19 cellular contexts compared by ENCODE assay signal in the genomic region with DNA sequence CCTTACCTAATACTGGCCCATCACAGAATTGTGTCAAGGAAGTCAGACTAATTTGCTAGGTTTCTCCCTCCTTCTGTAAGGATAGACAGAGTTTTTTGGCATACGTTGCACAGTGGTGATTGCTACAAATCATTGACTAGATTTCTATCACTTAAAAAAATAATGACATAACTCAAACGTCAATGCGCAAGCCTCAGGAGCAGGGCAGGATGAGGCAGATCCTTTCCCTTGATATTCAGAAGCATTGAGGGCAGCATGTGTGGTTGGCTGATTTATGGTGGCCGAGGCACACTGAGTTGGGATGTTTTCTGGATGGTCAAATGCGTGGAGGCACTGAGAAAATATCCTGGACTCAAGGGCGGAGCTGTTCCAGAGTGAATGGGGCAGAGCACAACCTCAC. TPM values are rescaled to one million over a fixed set of nuclear protein-coding genes. Genes with fewer than 3 reads are reported as not detected.
DNase-seq lines count a peak whose midpoint lies in the region; ATAC-seq, FAIRE-seq and TF ChIP-seq lines count a peak whose summit lies in the region.
"Had no signal": no experiment of that assay in that cellular context is flagged by ENCODE, and none has a peak within 500 bp of the region (broad histone marks: within the 10 kb centered on the region; RNA-seq: fewer than 3 reads in every experiment).

No MANE protein-coding gene starts in this region.

- in situ Hi-C loops in Panc1 (cut with HindIII; ENCODE audit: low pct_unique_long_range_greater_than_20kb, low sequenced_read_pairs) (no loop called here), gastrocnemius medialis (cut with MboI; ENCODE audit: low sequenced_read_pairs in 4 of 4) (no loop called here)

- no peak overlapping the region for H3K23ac ChIP-seq in H1 (ENCODE audit: insufficient read length)

- H3K56ac ChIP-seq in H1 (replicated peaks; ENCODE audit: insufficient read length, low read depth, low read length) = no peak overlapping the region

- FAIRE-seq in H1 (lab: Jason Lieb, UNC) = no peak
- FAIRE-seq: GM12878, GM18507 had no signal

- WGBS in heart right ventricle, 2 donors = 72 to 81% methylated on average over 6 of the region's 6 CpGs
- 77% methylated on average over 6 of the region's 6 CpGs for WGBS in right cardiac atrium
- 81% methylated on average over 6 of the region's 6 CpGs; no CpG with 5 or more reads in 1 of the 2 experiments for WGBS in H1 (ENCODE audit: extremely low coverage in 1 of 2, insufficient coverage in 1 of 2, insufficient read length in 1 of 2, insufficient replicate concordance in 2 of 2, low coverage in 1 of 2, low lambda C conversion rate in 2 of 2, missing lambda C conversion rate in 1 of 2), 2 experiments

- intact Hi-C loops in heart right ventricle (cut with DNase I) (loop anchor here in 2 of 10 donors (10.0 kb wide), 2 partner anchors 55 to 105 kb away; no protein-coding TSS in a partner anchor), right cardiac atrium (cut with DNase I) (no loop called here), Panc1 (cut with micrococcal nuclease; ENCODE audit: unreplicated experiment) (no loop called here), gastrocnemius medialis (cut with DNase I; ENCODE audit: low total_unique reads) (loop anchor here (2.0 to 5.0 kb wide), 2 partner anchors 19 to 198 kb away; no protein-coding TSS in a partner anchor)

- H3K4me1 ChIP-seq in heart right ventricle (peaks cover 0 to 67% (median 35%) of the 10 kb centered on the region in 9 donors), right cardiac atrium (ENCODE audit: control insufficient read depth, insufficient read depth, low read length) (peaks cover 6% of the 10 kb centered on the region), Panc1 (ENCODE audit: control insufficient read depth, insufficient read depth, low read length) (peaks cover 49% of the 10 kb centered on the region), H1 (replicated peaks in 1 of 4; ENCODE audit: control insufficient read depth in 3 of 4, insufficient read depth in 4 of 4, low read length in 3 of 4) (no peaks in the 10 kb centered on the region; a peak in 1 of 7 replicates), gastrocnemius medialis (peaks cover 44 to 46% of the 10 kb centered on the region in 2 donors)
- no peaks in the 10 kb centered on the region for H3K4me1 ChIP-seq in effector memory CD4-positive, alpha-beta T cell (ENCODE audit: control insufficient read depth, insufficient read depth, low read length, poor library complexity, severe bottlenecking)
- H3K4me1 ChIP-seq: BLaER1 treated with 17β-estradiol and CSF1 and Interleukin-3, amounts not matched to agents 10 nM and 100 nM had no signal

- H3K27me3 ChIP-seq in heart right ventricle (no peaks in the 10 kb centered on the region), right cardiac atrium (ENCODE audit: control insufficient read depth, insufficient read depth) (no peaks in the 10 kb centered on the region), Panc1 (ENCODE audit: control insufficient read depth, insufficient read depth, low read length) (no peaks in the 10 kb centered on the region), H1 (replicated peaks in 1 of 4; ENCODE audit: control insufficient read depth in 3 of 4, extremely low read depth in 1 of 4, insufficient read depth in 3 of 4, low read length in 3 of 4) (no peaks in the 10 kb centered on the region), gastrocnemius medialis (no peaks in the 10 kb centered on the region)
- no peaks in the 10 kb centered on the region for H3K27me3 ChIP-seq in effector memory CD4-positive, alpha-beta T cell (replicated peaks; ENCODE audit: control insufficient read depth, insufficient read depth, low read length, poor library complexity, severe bottlenecking)
- H3K27me3 ChIP-seq: BLaER1 treated with 17β-estradiol and CSF1 and Interleukin-3, amounts not matched to agents 10 nM and 100 nM had no signal

- H4K8ac ChIP-seq in H1 (ENCODE audit: extremely low read depth, insufficient read depth, low read length) = no peak overlapping the region

- H2BK12ac ChIP-seq in H1 (ENCODE audit: low read depth, low read length) = no peak overlapping the region

- DNase-seq in heart right ventricle = no peak
- DNase-seq in right cardiac atrium = no peak
- DNase-seq in Panc1 (ENCODE audit: low read depth, low spot score) = no peak
- DNase-seq in H1 (ENCODE audit: low read depth in 1 of 2, low spot score in 2 of 2) = no peak
- DNase-seq in gastrocnemius medialis = no peak
- no peak for DNase-seq in activated gamma-delta T cell (lab: John Stamatoyannopoulos, UW)
- DNase-seq in effector memory CD4-positive, alpha-beta T cell = no peak
- DNase-seq: CD8-positive, alpha-beta memory T cell; GDM1; GOT3; NCI-H2029; NCI-H2171; NCI-H446; SHP77 had no signal

- H4K5ac ChIP-seq in H1 (ENCODE audit: insufficient read length, low read depth, low read length) = no peak overlapping the region

- BruUV-seq in Panc1 (replicated peaks; lab: Mats Ljungman, UMichigan) = no TSS peak

- H2BK20ac ChIP-seq in H1 (ENCODE audit: low read length) = no peak overlapping the region

- H3K36me3 ChIP-seq in heart right ventricle (no peaks in the 10 kb centered on the region), Panc1 (ENCODE audit: control insufficient read depth, insufficient read depth, low read length) (no peaks in the 10 kb centered on the region), H1 (ENCODE audit: control insufficient read depth in 2 of 4, insufficient read depth in 4 of 4, low read length in 3 of 4) (no peaks in the 10 kb centered on the region), gastrocnemius medialis (no peaks in the 10 kb centered on the region)
- no peaks in the 10 kb centered on the region for H3K36me3 ChIP-seq in effector memory CD4-positive, alpha-beta T cell (ENCODE audit: control insufficient read depth, insufficient read depth, low read length)
- H3K36me3 ChIP-seq: BLaER1 treated with 17β-estradiol and CSF1 and Interleukin-3, amounts not matched to agents 10 nM and 100 nM had no signal

- no peaks in the 10 kb centered on the region for H3K79me1 ChIP-seq in H1 (ENCODE audit: low read depth, low read length)

- no peak overlapping the region for H3K4me2 ChIP-seq in H1 (ENCODE audit: insufficient read depth in 1 of 2, low read depth in 2 of 2, low read length in 2 of 2)
- H3K4me2 ChIP-seq: BLaER1 treated with 17β-estradiol and CSF1 and Interleukin-3, amounts not matched to agents 10 nM and 100 nM had no signal

- H3K4ac ChIP-seq in H1 (replicated peaks; ENCODE audit: insufficient read length, low read depth, low read length) = no peak overlapping the region

- POLR2A ChIA-PET in Panc1 (lab: Charles Lee) (no interaction called here), H1 (lab: Charles Lee; ENCODE audit: partially characterized antibody) (interaction anchor here (1.1 to 1.6 kb wide), 2 partner anchors 9 to 11 kb away, joined by 3 read pairs; no protein-coding TSS in a partner anchor)

- CTCF ChIA-PET in Panc1 (lab: Charles Lee) (no interaction called here), H1 (lab: Charles Lee; ENCODE audit: partially characterized antibody) (interaction anchor here (1.0 kb wide), 1 partner anchor 37 kb away, joined by 3 read pairs; no protein-coding TSS in a partner anchor)

- H2AK5ac ChIP-seq in H1 (ENCODE audit: low read depth, low read length) = 0 out of 2 replicates have a peak overlapping the region, but pooled peaks have one; percentile 67

- H3K27ac ChIP-seq in heart right ventricle (peak overlapping the region in 7 of 10 donors; percentile 47 to 88 (median 67)), right cardiac atrium (ENCODE audit: low read length) (no peak overlapping the region), Panc1 (ENCODE audit: low read length) (peak overlapping the region; percentile 70), H1 (ENCODE audit: low read depth, low read length) (no peak overlapping the region), gastrocnemius medialis (peak overlapping the region; percentile 78 to 85 (median 82))
- no peak overlapping the region for H3K27ac ChIP-seq in effector memory CD4-positive, alpha-beta T cell (ENCODE audit: insufficient read depth, low read length, poor library complexity, severe bottlenecking)
- H3K27ac ChIP-seq: BLaER1 treated with 17β-estradiol and CSF1 and Interleukin-3, amounts not matched to agents 10 nM and 100 nM had no signal

- H3K4me3 ChIP-seq in heart right ventricle (no peak overlapping the region), right cardiac atrium (ENCODE audit: low read length) (no peak overlapping the region), Panc1 (ENCODE audit: low read depth in 2 of 2, low read length in 2 of 2) (no peak overlapping the region), H1 (ENCODE audit: extremely low read depth in 1 of 4, insufficient read depth in 2 of 4, low read depth in 3 of 4, low read length in 4 of 4) (no peak overlapping the region), gastrocnemius medialis (no peak overlapping the region)
- no peak overlapping the region for H3K4me3 ChIP-seq in effector memory CD4-positive, alpha-beta T cell (ENCODE audit: insufficient read depth, low read depth, low read length, poor library complexity, severe bottlenecking)
- H3K4me3 ChIP-seq: BLaER1 treated with 17β-estradiol and CSF1 and Interleukin-3, amounts not matched to agents 10 nM and 100 nM; GM12878 had no signal

- no peak overlapping the region for H2BK15ac ChIP-seq in H1 (ENCODE audit: low read length)

- H4K91ac ChIP-seq in H1 (replicated peaks; ENCODE audit: insufficient read length, low read length) = no peak overlapping the region

- H3K18ac ChIP-seq in H1 (ENCODE audit: extremely low read depth, low read length) = no peak overlapping the region

- TF ChIP-seq RAD21 in H1 (IDR thresholded peaks at IDR 0.05 in 1 of 2, conservative IDR thresholded peaks at IDR 0.05 in 1 of 2; ENCODE audit: low read depth in 2 of 2, low read length in 2 of 2) = no peak

- H3K14ac ChIP-seq in H1 (ENCODE audit: insufficient read length) = no peak overlapping the region

- no peak for TF ChIP-seq EP300 in H1 (IDR thresholded peaks at IDR 0.05; ENCODE audit: borderline replicate concordance in 1 of 2, low read depth in 2 of 2, low read length in 2 of 2)

- H3K23me2 ChIP-seq in H1 (ENCODE audit: low read depth, low read length) = no peaks in the 10 kb centered on the region

- H4K20me1 ChIP-seq in H1 (replicated peaks in 1 of 2; ENCODE audit: control insufficient read depth in 1 of 2, insufficient read depth in 2 of 2, low read length in 2 of 2) = no peaks in the 10 kb centered on the region
- H4K20me1 ChIP-seq: BLaER1 treated with 17β-estradiol and CSF1 and Interleukin-3, amounts not matched to agents 10 nM and 100 nM had no signal

- TF ChIP-seq POLR2A in H1 (IDR thresholded peaks at IDR 0.05; ENCODE audit: control extremely low read depth in 1 of 2, low read depth in 2 of 2, low read length in 2 of 2) = no peak
- no peak for TF ChIP-seq POLR2A in gastrocnemius medialis (IDR thresholded peaks at IDR 0.05)

- peaks cover 0 to 8% (median 0%) of the 10 kb centered on the region in 11 donors for H3K9me3 ChIP-seq in heart right ventricle
- H3K9me3 ChIP-seq in right cardiac atrium (ENCODE audit: control insufficient read depth, low read length) = no peaks in the 10 kb centered on the region
- no peaks in the 10 kb centered on the region for H3K9me3 ChIP-seq in Panc1 (ENCODE audit: control insufficient read depth, insufficient read depth, low read depth, low read length)
- no peaks in the 10 kb centered on the region for H3K9me3 ChIP-seq in H1 (ENCODE audit: insufficient read depth in 2 of 2, low read depth in 1 of 2, low read length in 1 of 2)
- no peaks in the 10 kb centered on the region for H3K9me3 ChIP-seq in gastrocnemius medialis
- H3K9me3 ChIP-seq in effector memory CD4-positive, alpha-beta T cell (ENCODE audit: control insufficient read depth, low read length) = no peaks in the 10 kb centered on the region
- H3K9me3 ChIP-seq: BLaER1 treated with 17β-estradiol and CSF1 and Interleukin-3, amounts not matched to agents 10 nM and 100 nM had no signal

- no peak for TF ChIP-seq CTCF in heart right ventricle (IDR thresholded peaks at IDR 0.05)
- no peak for TF ChIP-seq CTCF in Panc1 (IDR thresholded peaks at IDR 0.05)
- no peak for TF ChIP-seq CTCF in H1 (IDR thresholded peaks at IDR 0.05; ENCODE audit: control extremely low read depth in 1 of 3, insufficient read depth in 1 of 3, low read depth in 1 of 3, low read length in 3 of 3)
- no peak for TF ChIP-seq CTCF in gastrocnemius medialis (IDR thresholded peaks at IDR 0.05 in 4 of 5, conservative IDR thresholded peaks at IDR 0.05 in 1 of 5)

- no peaks in the 10 kb centered on the region for H3K79me2 ChIP-seq in H1 (ENCODE audit: control insufficient read depth in 1 of 2, insufficient read depth in 2 of 2, low read length in 2 of 2)

- no peak overlapping the region; a peak in 1 of 7 replicates for H3K9ac ChIP-seq in H1 (replicated peaks in 1 of 4; ENCODE audit: extremely low read depth in 1 of 4, low read depth in 3 of 4, low read length in 3 of 4)
- H3K9ac ChIP-seq: BLaER1 treated with 17β-estradiol and CSF1 and Interleukin-3, amounts not matched to agents 10 nM and 100 nM had no signal

- no peak overlapping the region for H2BK5ac ChIP-seq in H1 (ENCODE audit: low read depth, low read length)

- ATAC-seq in heart right ventricle (no peak), right cardiac atrium (no peak), Panc1 (peak; percentile 49; the same call in 1 of the 2 replicates), gastrocnemius medialis (no peak), GM21723 (IDR thresholded peaks at IDR 0.05; ENCODE audit: unreplicated experiment) (no peak)
- ATAC-seq: GM12878 had no signal

- H2BK120ac ChIP-seq in H1 (replicated peaks; ENCODE audit: low read depth, low read length) = no peak overlapping the region

- H2AFZ ChIP-seq in H1 (ENCODE audit: low read length) = no peak overlapping the region

RNA-seq across cellular contexts. Expression of a gene that starts 14.4 kb away (rescaled TPM):
- 100 to 1,000 TPM in 8 of 10 donors, 10 to 100 TPM in 2; 72.3 to 212 (median 170) TPM for total RNA-seq in heart right ventricle
- polyA plus RNA-seq in heart right ventricle = 10 to 100 TPM; 20.8 to 29.4 TPM
- total RNA-seq in right cardiac atrium = 10 to 100 TPM; 63.6 to 93.8 (median 73.8) TPM
- 40.5 TPM for polyA plus RNA-seq in right cardiac atrium
- total RNA-seq in Panc1 (2021; ENCODE audit: unreplicated experiment) = 65.4 TPM
- 51.1 TPM for polyA plus RNA-seq in Panc1 (2012; ENCODE audit: insufficient read length)
- total RNA-seq in H1 (2021; fragmentation: NEBNext Ultra II Directional; extraction: Animal tissue kit (Norgen Biotek cat#: 25700)) = 6.2 and 6.4 TPM in 2 replicates
- 2.5 and 3.2 TPM in 2 replicates for polyA plus RNA-seq in H1 (2011; rRNA removed)
- 3.3 TPM for polyA plus RNA-seq in H1 (2011; cell fraction: cytosol; rRNA removed)
- polyA plus RNA-seq in H1 (2011; cell fraction: nucleus; rRNA removed) = 9.5 TPM
- polyA plus RNA-seq in H1 (2012, experiment 1 of 2) = 4.1 to 4.9 TPM (median 4.3 TPM) in 4 replicates
- polyA plus RNA-seq in H1 (2012, experiment 2 of 2) = 0.51 TPM
- 3.8 TPM for polyA plus RNA-seq in H1 (2013, experiment 1 of 2)
- polyA plus RNA-seq in H1 (2013, experiment 2 of 2) = 3.6 TPM
- 8.5 and 9.1 TPM in 2 replicates for polyA minus RNA-seq in H1 (2011; rRNA and poly(A)+ RNA removed)
- 3.3 TPM for polyA minus RNA-seq in H1 (2011; cell fraction: cytosol; rRNA and poly(A)+ RNA removed)
- 36.6 TPM for polyA minus RNA-seq in H1 (2011; cell fraction: nucleus; rRNA and poly(A)+ RNA removed)
- 1 to 10 TPM in 1 of 4 donors, under 1 TPM in 3; 0.35 to 3.1 (median 0.60) TPM for total RNA-seq in gastrocnemius medialis
- total RNA-seq: CD8-positive, alpha-beta memory T cell had no signal
- polyA plus RNA-seq: CD8-positive, alpha-beta memory T cell; IgD-negative memory B cell had no signal

Comparison
In these comparisons a context has a peak if more than half of its experiments do, and no peak if none do; other contexts are left out.
1. H3K27ac ChIP-seq: peak in heart right ventricle (7 of 10), Panc1 (single experiment) and gastrocnemius medialis (4 of 4); none in right cardiac atrium (single experiment), H1 (single experiment) and effector memory CD4-positive, alpha-beta T cell (single experiment).